In the genomic region with DNA sequence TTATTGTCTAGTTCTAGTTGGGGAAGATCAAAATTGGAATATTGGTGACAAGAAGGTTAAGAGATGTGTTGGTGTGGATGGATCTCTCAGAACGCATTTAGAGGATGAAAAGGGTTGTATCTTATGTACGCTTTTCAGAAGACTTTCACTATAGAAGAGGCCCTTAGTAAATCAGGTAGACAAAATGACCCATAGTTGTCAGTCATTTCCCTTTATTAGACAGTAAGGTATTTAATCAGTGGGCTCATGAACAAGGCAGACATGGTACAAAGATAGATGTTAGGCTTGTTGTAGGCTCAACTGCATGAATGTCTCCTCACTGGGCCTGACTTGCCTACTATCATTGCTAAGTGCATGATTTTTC, we compare ENCODE assay signal across 19 cellular contexts.
DNase-seq lines count a peak whose midpoint lies in the region; ATAC-seq, FAIRE-seq and TF ChIP-seq lines count a peak whose summit lies in the region.
"Had no signal": no experiment of that assay in that cellular context is flagged by ENCODE, and none has a peak within 500 bp of the region (broad histone marks: within the 10 kb centered on the region; RNA-seq: fewer than 3 reads in every experiment).

No MANE protein-coding gene starts in this region.

- DNase-seq in tibial artery (no peak), WTC11 (ENCODE audit: low spot score) (no peak), HTR-8/SVneo (ENCODE audit: insufficient read length, low spot score) (no peak)
- no peak for DNase-seq in stimulated activated CD4-positive, alpha-beta T cell treated with anti-CD3 and anti-CD28 coated beads, Interleukin-12 subunit alpha, Interleukin-12 subunit beta, amount 100 ng/mL, for 4 hours
- DNase-seq: foreskin fibroblast; GF-D8; mucosa of descending colon; NCI-H1436 treated with DMSO at 0.1 percent for 48 hours; NK-92 treated with Interleukin-12 subunit alpha and Interleukin-12 subunit beta, amount 100 ng/mL, for 24 hours; psoas muscle; stimulated activated CD4-positive, alpha-beta T cell treated with anti-CD3 and anti-CD28 coated beads, Interleukin-2, amount 100 ng/mL, for 48 hours; WERI-Rb-1 had no signal

- peak; percentile 57 for ATAC-seq in GM18867 (IDR thresholded peaks at IDR 0.05; ENCODE audit: unreplicated experiment)
- ATAC-seq in GM21390 (IDR thresholded peaks at IDR 0.05; ENCODE audit: unreplicated experiment), result peak; percentile 31
- ATAC-seq in HG02970 (IDR thresholded peaks at IDR 0.05; ENCODE audit: low FRiP score, unreplicated experiment), result peak; percentile 26
- peak; percentile 71 for ATAC-seq in HG03520 (IDR thresholded peaks at IDR 0.05; ENCODE audit: unreplicated experiment)
- ATAC-seq in WTC11, result no peak
- ATAC-seq: mucosa of descending colon, psoas muscle had no signal

- no peak overlapping the region for H3K4me3 ChIP-seq in tibial artery
- H3K4me3 ChIP-seq: mucosa of descending colon, psoas muscle, SK-N-MC had no signal

- no peak overlapping the region for H3K27ac Mint-ChIP-seq in WTC11

- H3K9me3 Mint-ChIP-seq in WTC11, result no peaks in the 10 kb centered on the region

- no peaks in the 10 kb centered on the region for H3K27me3 ChIP-seq in tibial artery

- CTCF ChIA-PET in WTC11 (lab: Charles Lee), result no interaction called here

- H3K4me3 Mint-ChIP-seq in WTC11, result no peak overlapping the region

- no peaks in the 10 kb centered on the region for H3K4me1 ChIP-seq in tibial artery
- H3K4me1 ChIP-seq: psoas muscle had no signal

- TF ChIP-seq CTCF in tibial artery (IDR thresholded peaks at IDR 0.05) (no peak), WTC11 (IDR thresholded peaks at IDR 0.05) (no peak)

- no peaks in the 10 kb centered on the region for H3K36me3 Mint-ChIP-seq in WTC11

- no peaks in the 10 kb centered on the region for H3K9me3 ChIP-seq in tibial artery
- H3K9me3 ChIP-seq: mucosa of descending colon, psoas muscle had no signal

- peaks cover 9% of the 10 kb centered on the region for H3K4me1 Mint-ChIP-seq in WTC11

- no peak overlapping the region for H3K27ac ChIP-seq in tibial artery
- H3K27ac ChIP-seq: psoas muscle, SK-N-MC, WERI-Rb-1 had no signal

- no peaks in the 10 kb centered on the region for H3K36me3 ChIP-seq in tibial artery
- H3K36me3 ChIP-seq: WERI-Rb-1 had no signal

- no peak for FAIRE-seq in HTR-8/SVneo (lab: Jason Lieb, UNC)
- FAIRE-seq: astrocyte, islet of Langerhans had no signal

- POLR2A ChIA-PET in WTC11 (lab: Charles Lee), result no interaction called here

- intact Hi-C loops in tibial artery (cut with DNase I; ENCODE audit: low total_unique reads), result no loop called here

- H3K27me3 Mint-ChIP-seq in WTC11 (ENCODE audit: low read depth), result no peaks in the 10 kb centered on the region

TF ChIP-seq in WTC11, 78 proteins besides CTCF, POLR2A, EP300 and RAD21:
- TF ChIP-seq, protein P1, sequence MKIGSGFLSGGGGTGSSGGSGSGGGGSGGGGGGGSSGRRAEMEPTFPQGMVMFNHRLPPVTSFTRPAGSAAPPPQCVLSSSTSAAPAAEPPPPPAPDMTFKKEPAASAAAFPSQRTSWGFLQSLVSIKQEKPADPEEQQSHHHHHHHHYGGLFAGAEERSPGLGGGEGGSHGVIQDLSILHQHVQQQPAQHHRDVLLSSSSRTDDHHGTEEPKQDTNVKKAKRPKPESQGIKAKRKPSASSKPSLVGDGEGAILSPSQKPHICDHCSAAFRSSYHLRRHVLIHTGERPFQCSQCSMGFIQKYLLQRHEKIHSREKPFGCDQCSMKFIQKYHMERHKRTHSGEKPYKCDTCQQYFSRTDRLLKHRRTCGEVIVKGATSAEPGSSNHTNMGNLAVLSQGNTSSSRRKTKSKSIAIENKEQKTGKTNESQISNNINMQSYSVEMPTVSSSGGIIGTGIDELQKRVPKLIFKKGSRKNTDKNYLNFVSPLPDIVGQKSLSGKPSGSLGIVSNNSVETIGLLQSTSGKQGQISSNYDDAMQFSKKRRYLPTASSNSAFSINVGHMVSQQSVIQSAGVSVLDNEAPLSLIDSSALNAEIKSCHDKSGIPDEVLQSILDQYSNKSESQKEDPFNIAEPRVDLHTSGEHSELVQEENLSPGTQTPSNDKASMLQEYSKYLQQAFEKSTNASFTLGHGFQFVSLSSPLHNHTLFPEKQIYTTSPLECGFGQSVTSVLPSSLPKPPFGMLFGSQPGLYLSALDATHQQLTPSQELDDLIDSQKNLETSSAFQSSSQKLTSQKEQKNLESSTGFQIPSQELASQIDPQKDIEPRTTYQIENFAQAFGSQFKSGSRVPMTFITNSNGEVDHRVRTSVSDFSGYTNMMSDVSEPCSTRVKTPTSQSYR (CRISPR knock-in tag; IDR thresholded peaks at IDR 0.05), result no peak
- TF ChIP-seq RELA (CRISPR knock-in tag; IDR thresholded peaks at IDR 0.05; ENCODE audit: borderline replicate concordance) (no peak), RORB (CRISPR knock-in tag; IDR thresholded peaks at IDR 0.05) (no peak), GTF2I (CRISPR knock-in tag; conservative IDR thresholded peaks at IDR 0.05) (no peak), JUN (CRISPR knock-in tag; IDR thresholded peaks at IDR 0.05) (no peak), NFATC4 (CRISPR knock-in tag; IDR thresholded peaks at IDR 0.05) (no peak), ELF4 (CRISPR knock-in tag; IDR thresholded peaks at IDR 0.05; ENCODE audit: low read depth) (no peak), EMX1 (CRISPR knock-in tag; IDR thresholded peaks at IDR 0.05) (no peak)
- TF ChIP-seq, protein P2, sequence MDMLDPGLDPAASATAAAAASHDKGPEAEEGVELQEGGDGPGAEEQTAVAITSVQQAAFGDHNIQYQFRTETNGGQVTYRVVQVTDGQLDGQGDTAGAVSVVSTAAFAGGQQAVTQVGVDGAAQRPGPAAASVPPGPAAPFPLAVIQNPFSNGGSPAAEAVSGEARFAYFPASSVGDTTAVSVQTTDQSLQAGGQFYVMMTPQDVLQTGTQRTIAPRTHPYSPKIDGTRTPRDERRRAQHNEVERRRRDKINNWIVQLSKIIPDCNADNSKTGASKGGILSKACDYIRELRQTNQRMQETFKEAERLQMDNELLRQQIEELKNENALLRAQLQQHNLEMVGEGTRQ (CRISPR knock-in tag; IDR thresholded peaks at IDR 0.05), result no peak
- TF ChIP-seq, protein P3, sequence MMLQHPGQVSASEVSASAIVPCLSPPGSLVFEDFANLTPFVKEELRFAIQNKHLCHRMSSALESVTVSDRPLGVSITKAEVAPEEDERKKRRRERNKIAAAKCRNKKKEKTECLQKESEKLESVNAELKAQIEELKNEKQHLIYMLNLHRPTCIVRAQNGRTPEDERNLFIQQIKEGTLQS (CRISPR knock-in tag; conservative IDR thresholded peaks at IDR 0.05), result no peak
- TF ChIP-seq, protein P4, sequence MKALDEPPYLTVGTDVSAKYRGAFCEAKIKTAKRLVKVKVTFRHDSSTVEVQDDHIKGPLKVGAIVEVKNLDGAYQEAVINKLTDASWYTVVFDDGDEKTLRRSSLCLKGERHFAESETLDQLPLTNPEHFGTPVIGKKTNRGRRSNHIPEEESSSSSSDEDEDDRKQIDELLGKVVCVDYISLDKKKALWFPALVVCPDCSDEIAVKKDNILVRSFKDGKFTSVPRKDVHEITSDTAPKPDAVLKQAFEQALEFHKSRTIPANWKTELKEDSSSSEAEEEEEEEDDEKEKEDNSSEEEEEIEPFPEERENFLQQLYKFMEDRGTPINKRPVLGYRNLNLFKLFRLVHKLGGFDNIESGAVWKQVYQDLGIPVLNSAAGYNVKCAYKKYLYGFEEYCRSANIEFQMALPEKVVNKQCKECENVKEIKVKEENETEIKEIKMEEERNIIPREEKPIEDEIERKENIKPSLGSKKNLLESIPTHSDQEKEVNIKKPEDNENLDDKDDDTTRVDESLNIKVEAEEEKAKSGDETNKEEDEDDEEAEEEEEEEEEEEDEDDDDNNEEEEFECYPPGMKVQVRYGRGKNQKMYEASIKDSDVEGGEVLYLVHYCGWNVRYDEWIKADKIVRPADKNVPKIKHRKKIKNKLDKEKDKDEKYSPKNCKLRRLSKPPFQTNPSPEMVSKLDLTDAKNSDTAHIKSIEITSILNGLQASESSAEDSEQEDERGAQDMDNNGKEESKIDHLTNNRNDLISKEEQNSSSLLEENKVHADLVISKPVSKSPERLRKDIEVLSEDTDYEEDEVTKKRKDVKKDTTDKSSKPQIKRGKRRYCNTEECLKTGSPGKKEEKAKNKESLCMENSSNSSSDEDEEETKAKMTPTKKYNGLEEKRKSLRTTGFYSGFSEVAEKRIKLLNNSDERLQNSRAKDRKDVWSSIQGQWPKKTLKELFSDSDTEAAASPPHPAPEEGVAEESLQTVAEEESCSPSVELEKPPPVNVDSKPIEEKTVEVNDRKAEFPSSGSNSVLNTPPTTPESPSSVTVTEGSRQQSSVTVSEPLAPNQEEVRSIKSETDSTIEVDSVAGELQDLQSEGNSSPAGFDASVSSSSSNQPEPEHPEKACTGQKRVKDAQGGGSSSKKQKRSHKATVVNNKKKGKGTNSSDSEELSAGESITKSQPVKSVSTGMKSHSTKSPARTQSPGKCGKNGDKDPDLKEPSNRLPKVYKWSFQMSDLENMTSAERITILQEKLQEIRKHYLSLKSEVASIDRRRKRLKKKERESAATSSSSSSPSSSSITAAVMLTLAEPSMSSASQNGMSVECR (CRISPR knock-in tag; IDR thresholded peaks at IDR 0.05; ENCODE audit: borderline replicate concordance), result no peak
